ENCODE assay signal across 24 cellular contexts in genomic region chr5:9951861-9952260, GRCh38.
DNase-seq lines count a peak whose midpoint lies in the region; ATAC-seq, FAIRE-seq and TF ChIP-seq lines count a peak whose summit lies in the region.
"Had no signal": no experiment of that assay in that cellular context is flagged by ENCODE, and none has a peak within 500 bp of the region (broad histone marks: within the 10 kb centered on the region; RNA-seq: fewer than 3 reads in every experiment).

No MANE protein-coding gene starts in this region.

- ATAC-seq in GM23338 (no peak), HG02623 (IDR thresholded peaks at IDR 0.05; ENCODE audit: unreplicated experiment) (no peak)
- ATAC-seq: CD8-positive, alpha-beta T cell; T-cell had no signal

- FAIRE-seq in GM12892 (lab: Jason Lieb, UNC) = no peak
- FAIRE-seq: H1, RCC 7860 had no signal

- no peaks in the 10 kb centered on the region for H3K27me3 ChIP-seq in GM23338 (ENCODE audit: insufficient read depth)
- H3K27me3 ChIP-seq in OCI-LY3 (ENCODE audit: low read depth, low read length) = no peaks in the 10 kb centered on the region
- H3K27me3 ChIP-seq: SJCRH30 had no signal

- H3K79me2 ChIP-seq in GM23338 (replicated peaks; ENCODE audit: insufficient read depth) (no peaks in the 10 kb centered on the region), OCI-LY3 (ENCODE audit: low read length) (no peaks in the 10 kb centered on the region)

- H3F3A ChIP-seq in GM23338 (replicated peaks; ENCODE audit: low read depth) = no peaks in the 10 kb centered on the region

- no peak for TF ChIP-seq POLR2A in GM12892 (IDR thresholded peaks at IDR 0.05; ENCODE audit: low read depth, low read length)

- H3K27ac Mint-ChIP-seq in GM23338 = no peak overlapping the region
- H3K27ac Mint-ChIP-seq: CD8-positive, alpha-beta T cell; T-cell; T-helper 2 cell treated with Interferon-gamma antibody and Interleukin-4, amounts not matched to agents 5 μg/mL and 100 μg/mL, for 36 hours had no signal

- no peaks in the 10 kb centered on the region for H3K9me3 ChIP-seq in OCI-LY3 (ENCODE audit: insufficient read depth, low read length)
- H3K9me3 ChIP-seq: SJCRH30 had no signal

- H3K4me1 ChIP-seq in GM23338 (ENCODE audit: insufficient read depth) = peaks cover 4% of the 10 kb centered on the region; the same call in 1 of the 2 replicates
- H3K4me1 ChIP-seq in OCI-LY3 (ENCODE audit: low read length) = peaks cover 60% of the 10 kb centered on the region
- H3K4me1 ChIP-seq: SJCRH30 had no signal

- peak overlapping the region; percentile 46; the same call in 1 of the 2 replicates for H3K9ac ChIP-seq in OCI-LY3 (ENCODE audit: low read length)

- H4K20me1 ChIP-seq in GM23338 (replicated peaks; ENCODE audit: insufficient read depth) (no peaks in the 10 kb centered on the region), OCI-LY3 (ENCODE audit: insufficient read depth, low read length) (no peaks in the 10 kb centered on the region)

- H3K36me3 ChIP-seq in GM23338 (ENCODE audit: insufficient read depth) = no peaks in the 10 kb centered on the region
- peaks cover 10% of the 10 kb centered on the region for H3K36me3 ChIP-seq in OCI-LY3 (replicated peaks; ENCODE audit: low read depth, low read length)
- H3K36me3 ChIP-seq: SJCRH30 had no signal

- H3K4me1 Mint-ChIP-seq in GM23338 = peaks cover 18% of the 10 kb centered on the region
- H3K4me1 Mint-ChIP-seq: T-cell had no signal

- peaks cover 6% of the 10 kb centered on the region; the same call in 1 of the 2 replicates for H3K9me2 ChIP-seq in GM23338 (ENCODE audit: insufficient read depth)

- TF ChIP-seq CTCF in GM23338 (conservative IDR thresholded peaks at IDR 0.05; ENCODE audit: low read depth in 2 of 2) (no peak), OCI-LY3 (IDR thresholded peaks at IDR 0.05; ENCODE audit: low read depth, low read length) (no peak)

- no peaks in the 10 kb centered on the region; the same call in 2 of the 3 replicates for H3K36me3 Mint-ChIP-seq in GM23338 (ENCODE audit: low read depth)
- H3K36me3 Mint-ChIP-seq: CD8-positive, alpha-beta T cell; T-cell had no signal

- peaks cover 8% of the 10 kb centered on the region; the same call in 2 of the 3 replicates for H3K9me3 Mint-ChIP-seq in GM23338
- H3K9me3 Mint-ChIP-seq: T-cell; T-helper 2 cell treated with Interferon-gamma antibody and Interleukin-4, amounts not matched to agents 5 μg/mL and 100 μg/mL, for 36 hours had no signal

- H3K27ac ChIP-seq in GM23338 (ENCODE audit: low read depth) (no peak overlapping the region), OCI-LY3 (ENCODE audit: low read length) (peak overlapping the region; percentile 84)
- H3K27ac ChIP-seq: SJCRH30 had no signal

- peaks cover 7% of the 10 kb centered on the region for H3K27me3 Mint-ChIP-seq in GM23338 (ENCODE audit: insufficient read depth, low read depth, poor library complexity)

- DNase-seq in NCI-H748 (lab: John Stamatoyannopoulos, UW; ENCODE audit: unreplicated experiment) (peak; percentile 59), NCI-H748 treated with DMSO at 0.1 percent for 48 hours (lab: John Stamatoyannopoulos, UW) (no peak), GM23338 (ENCODE audit: low spot score) (peak; percentile 21), GM12892 (ENCODE audit: insufficient read length) (no peak), KBM-7 (no peak), NK-92 (lab: John Stamatoyannopoulos, UW; ENCODE audit: unreplicated experiment) (no peak)
- DNase-seq: AML-193; C1 segment of cervical spinal cord; Calu3; CD8-positive, alpha-beta T cell; DMS153; GDM1; IMR-90; NCI-H1694; NCI-H2081 treated with DMSO at 0.1 percent for 48 hours; NCI-H69; OCI-M1; SJCRH30; T-cell had no signal

- H2AFZ ChIP-seq in GM23338 = no peak overlapping the region
- H2AFZ ChIP-seq in OCI-LY3 (ENCODE audit: low read depth, low read length) = peak overlapping the region; percentile 72; the same call in 1 of the 2 replicates

- no peak overlapping the region for H3K4me3 Mint-ChIP-seq in GM23338
- H3K4me3 Mint-ChIP-seq: CD8-positive, alpha-beta T cell; T-cell; T-helper 2 cell treated with Interferon-gamma antibody and Interleukin-4, amounts not matched to agents 5 μg/mL and 100 μg/mL, for 36 hours had no signal

- H3K4me3 ChIP-seq in GM23338 (no peak overlapping the region), OCI-LY3 (ENCODE audit: low read length) (peak overlapping the region; percentile 67)
- H3K4me3 ChIP-seq: SJCRH30 had no signal

- H3K4me2 ChIP-seq in GM23338 (no peak overlapping the region), OCI-LY3 (ENCODE audit: low read length) (peak overlapping the region; percentile 76)

- in situ Hi-C loops in KBM-7 (cut with MboI; ENCODE audit: low pct_unique_long_range_greater_than_20kb, low sequenced_read_pairs) = no loop called here

TF ChIP-seq in GM23338, 12 proteins besides CTCF, POLR2A, EP300 and RAD21 (continues in another document):
- no peak for TF ChIP-seq POLR2AphosphoS5 (IDR thresholded peaks at IDR 0.05; ENCODE audit: low read depth)
- TF ChIP-seq ZNF462 (CRISPR knock-in tag; IDR thresholded peaks at IDR 0.05) = no peak
- TF ChIP-seq CREB1 (CRISPR knock-in tag; IDR thresholded peaks at IDR 0.05; ENCODE audit: low read depth) = no peak
- TF ChIP-seq ETS1 (IDR thresholded peaks at IDR 0.05) = no peak
- no peak for TF ChIP-seq EZH2 (IDR thresholded peaks at IDR 0.05; ENCODE audit: low read depth, unreplicated experiment)
- no peak for TF ChIP-seq NANOG (IDR thresholded peaks at IDR 0.05; ENCODE audit: borderline replicate concordance)
- no peak for TF ChIP-seq EZH2phosphoT487 (IDR thresholded peaks at IDR 0.05; ENCODE audit: unreplicated experiment)
- no peak for TF ChIP-seq ZNF331 (CRISPR knock-in tag; IDR thresholded peaks at IDR 0.05; ENCODE audit: low read depth)
- TF ChIP-seq STAT1 (IDR thresholded peaks at IDR 0.05; ENCODE audit: unreplicated experiment) = no peak

Comparison
In these comparisons a context has a peak if more than half of its experiments do, and no peak if none do; other contexts are left out.
1. DNase-seq: peak in NCI-H748 (single experiment) and GM23338 (single experiment); none in NCI-H748 treated with DMSO at 0.1 percent for 48 hours (single experiment), GM12892 (single experiment), KBM-7 (single experiment) and NK-92 (single experiment).